ENCODE assay signal across 1 cellular context in the genomic region with DNA sequence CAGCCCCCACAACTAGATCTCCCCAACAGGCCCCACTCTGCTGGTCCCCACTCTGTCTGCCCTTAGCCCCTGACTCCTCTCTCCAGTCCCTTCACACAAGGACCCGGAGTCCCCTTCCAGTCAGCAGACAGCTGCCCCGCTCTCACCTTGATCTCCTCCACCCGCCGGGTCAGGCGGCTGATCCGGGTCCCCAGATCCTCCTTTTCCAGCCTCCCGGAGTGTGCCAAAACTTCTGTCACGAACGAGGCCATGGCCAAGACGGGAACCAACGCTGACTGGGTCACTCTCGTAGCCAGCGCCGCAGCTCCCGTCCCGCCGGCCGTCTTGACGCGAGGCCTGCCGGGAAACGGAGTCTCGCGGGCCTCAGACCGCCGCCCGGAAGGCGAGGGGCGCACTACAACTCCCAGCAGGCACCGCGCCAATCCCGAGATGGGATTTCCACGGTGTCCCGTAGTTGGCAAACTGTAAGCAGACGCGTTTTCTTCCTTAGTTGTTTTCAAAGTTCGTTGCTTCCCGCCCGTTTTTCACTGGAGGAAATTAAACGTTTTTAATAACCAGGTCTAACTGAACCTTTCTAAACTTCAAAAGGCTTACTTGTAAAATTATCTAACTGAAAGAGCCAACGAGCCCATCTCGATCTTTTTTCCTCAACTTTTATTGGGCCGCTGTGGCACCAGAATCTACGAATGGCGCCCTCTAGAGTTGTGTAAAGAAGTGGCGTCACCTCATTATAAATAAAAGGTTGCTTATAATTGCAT.
TF ChIP-seq lines count a peak whose summit lies in the region.

A gene with protein sequence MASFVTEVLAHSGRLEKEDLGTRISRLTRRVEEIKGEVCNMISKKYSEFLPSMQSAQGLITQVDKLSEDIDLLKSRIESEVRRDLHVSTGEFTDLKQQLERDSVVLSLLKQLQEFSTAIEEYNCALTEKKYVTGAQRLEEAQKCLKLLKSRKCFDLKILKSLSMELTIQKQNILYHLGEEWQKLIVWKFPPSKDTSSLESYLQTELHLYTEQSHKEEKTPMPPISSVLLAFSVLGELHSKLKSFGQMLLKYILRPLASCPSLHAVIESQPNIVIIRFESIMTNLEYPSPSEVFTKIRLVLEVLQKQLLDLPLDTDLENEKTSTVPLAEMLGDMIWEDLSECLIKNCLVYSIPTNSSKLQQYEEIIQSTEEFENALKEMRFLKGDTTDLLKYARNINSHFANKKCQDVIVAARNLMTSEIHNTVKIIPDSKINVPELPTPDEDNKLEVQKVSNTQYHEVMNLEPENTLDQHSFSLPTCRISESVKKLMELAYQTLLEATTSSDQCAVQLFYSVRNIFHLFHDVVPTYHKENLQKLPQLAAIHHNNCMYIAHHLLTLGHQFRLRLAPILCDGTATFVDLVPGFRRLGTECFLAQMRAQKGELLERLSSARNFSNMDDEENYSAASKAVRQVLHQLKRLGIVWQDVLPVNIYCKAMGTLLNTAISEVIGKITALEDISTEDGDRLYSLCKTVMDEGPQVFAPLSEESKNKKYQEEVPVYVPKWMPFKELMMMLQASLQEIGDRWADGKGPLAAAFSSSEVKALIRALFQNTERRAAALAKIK (minus strand): TSS at position 277 of the 758 bp plus-strand sequence. CDS start 26 bp downstream, at position 251.

TF ChIP-seq in K562, 482 proteins besides CTCF, POLR2A, EP300 and RAD21 (continued from another document and continues in another):
- TF ChIP-seq, protein P1, sequence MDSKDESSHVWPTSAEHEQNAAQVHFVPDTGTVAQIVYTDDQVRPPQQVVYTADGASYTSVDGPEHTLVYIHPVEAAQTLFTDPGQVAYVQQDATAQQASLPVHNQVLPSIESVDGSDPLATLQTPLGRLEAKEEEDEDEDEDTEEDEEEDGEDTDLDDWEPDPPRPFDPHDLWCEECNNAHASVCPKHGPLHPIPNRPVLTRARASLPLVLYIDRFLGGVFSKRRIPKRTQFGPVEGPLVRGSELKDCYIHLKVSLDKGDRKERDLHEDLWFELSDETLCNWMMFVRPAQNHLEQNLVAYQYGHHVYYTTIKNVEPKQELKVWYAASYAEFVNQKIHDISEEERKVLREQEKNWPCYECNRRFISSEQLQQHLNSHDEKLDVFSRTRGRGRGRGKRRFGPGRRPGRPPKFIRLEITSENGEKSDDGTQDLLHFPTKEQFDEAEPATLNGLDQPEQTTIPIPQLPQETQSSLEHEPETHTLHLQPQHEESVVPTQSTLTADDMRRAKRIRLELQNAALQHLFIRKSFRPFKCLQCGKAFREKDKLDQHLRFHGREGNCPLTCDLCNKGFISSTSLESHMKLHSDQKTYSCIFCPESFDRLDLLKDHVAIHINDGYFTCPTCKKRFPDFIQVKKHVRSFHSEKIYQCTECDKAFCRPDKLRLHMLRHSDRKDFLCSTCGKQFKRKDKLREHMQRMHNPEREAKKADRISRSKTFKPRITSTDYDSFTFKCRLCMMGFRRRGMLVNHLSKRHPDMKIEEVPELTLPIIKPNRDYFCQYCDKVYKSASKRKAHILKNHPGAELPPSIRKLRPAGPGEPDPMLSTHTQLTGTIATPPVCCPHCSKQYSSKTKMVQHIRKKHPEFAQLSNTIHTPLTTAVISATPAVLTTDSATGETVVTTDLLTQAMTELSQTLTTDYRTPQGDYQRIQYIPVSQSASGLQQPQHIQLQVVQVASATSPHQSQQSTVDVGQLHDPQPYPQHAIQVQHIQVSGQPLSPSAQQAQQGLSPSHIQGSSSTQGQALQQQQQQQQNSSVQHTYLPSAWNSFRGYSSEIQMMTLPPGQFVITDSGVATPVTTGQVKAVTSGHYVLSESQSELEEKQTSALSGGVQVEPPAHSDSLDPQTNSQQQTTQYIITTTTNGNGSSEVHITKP (IDR thresholded peaks at IDR 0.05; ENCODE audit: partially characterized antibody): peak; percentile 53
- peak; percentile 66 for TF ChIP-seq MYBL2 (IDR thresholded peaks at IDR 0.05; ENCODE audit: low read depth)
- no peak for TF ChIP-seq MYBL2 (CRISPR knock-in tag; IDR thresholded peaks at IDR 0.05; ENCODE audit: borderline replicate concordance)
- no peak for TF ChIP-seq ATF1 (CRISPR knock-in tag; IDR thresholded peaks at IDR 0.05)
- TF ChIP-seq ATF1 (tag; IDR thresholded peaks at IDR 0.05): peak; percentile 91
- TF ChIP-seq ZNF76 (CRISPR knock-in tag; IDR thresholded peaks at IDR 0.05; ENCODE audit: borderline replicate concordance): no peak
- peak; percentile 29; the same call in 1 of the 2 replicates for TF ChIP-seq TAF7 (tag; IDR thresholded peaks at IDR 0.05)
- TF ChIP-seq SAP30 (IDR thresholded peaks at IDR 0.05; ENCODE audit: borderline replicate concordance, insufficient read depth, low read depth, low read length, poor library complexity, severe bottlenecking): peak; percentile 67
- no peak for TF ChIP-seq SMAD2 (IDR thresholded peaks at IDR 0.05; ENCODE audit: low read depth, low read length)
- TF ChIP-seq COPS2 (conservative IDR thresholded peaks at IDR 0.05): no peak
- TF ChIP-seq, protein P2, sequence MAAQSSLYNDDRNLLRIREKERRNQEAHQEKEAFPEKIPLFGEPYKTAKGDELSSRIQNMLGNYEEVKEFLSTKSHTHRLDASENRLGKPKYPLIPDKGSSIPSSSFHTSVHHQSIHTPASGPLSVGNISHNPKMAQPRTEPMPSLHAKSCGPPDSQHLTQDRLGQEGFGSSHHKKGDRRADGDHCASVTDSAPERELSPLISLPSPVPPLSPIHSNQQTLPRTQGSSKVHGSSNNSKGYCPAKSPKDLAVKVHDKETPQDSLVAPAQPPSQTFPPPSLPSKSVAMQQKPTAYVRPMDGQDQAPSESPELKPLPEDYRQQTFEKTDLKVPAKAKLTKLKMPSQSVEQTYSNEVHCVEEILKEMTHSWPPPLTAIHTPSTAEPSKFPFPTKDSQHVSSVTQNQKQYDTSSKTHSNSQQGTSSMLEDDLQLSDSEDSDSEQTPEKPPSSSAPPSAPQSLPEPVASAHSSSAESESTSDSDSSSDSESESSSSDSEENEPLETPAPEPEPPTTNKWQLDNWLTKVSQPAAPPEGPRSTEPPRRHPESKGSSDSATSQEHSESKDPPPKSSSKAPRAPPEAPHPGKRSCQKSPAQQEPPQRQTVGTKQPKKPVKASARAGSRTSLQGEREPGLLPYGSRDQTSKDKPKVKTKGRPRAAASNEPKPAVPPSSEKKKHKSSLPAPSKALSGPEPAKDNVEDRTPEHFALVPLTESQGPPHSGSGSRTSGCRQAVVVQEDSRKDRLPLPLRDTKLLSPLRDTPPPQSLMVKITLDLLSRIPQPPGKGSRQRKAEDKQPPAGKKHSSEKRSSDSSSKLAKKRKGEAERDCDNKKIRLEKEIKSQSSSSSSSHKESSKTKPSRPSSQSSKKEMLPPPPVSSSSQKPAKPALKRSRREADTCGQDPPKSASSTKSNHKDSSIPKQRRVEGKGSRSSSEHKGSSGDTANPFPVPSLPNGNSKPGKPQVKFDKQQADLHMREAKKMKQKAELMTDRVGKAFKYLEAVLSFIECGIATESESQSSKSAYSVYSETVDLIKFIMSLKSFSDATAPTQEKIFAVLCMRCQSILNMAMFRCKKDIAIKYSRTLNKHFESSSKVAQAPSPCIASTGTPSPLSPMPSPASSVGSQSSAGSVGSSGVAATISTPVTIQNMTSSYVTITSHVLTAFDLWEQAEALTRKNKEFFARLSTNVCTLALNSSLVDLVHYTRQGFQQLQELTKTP (IDR thresholded peaks at IDR 0.05; ENCODE audit: low read depth in 1 of 2, partially characterized antibody in 2 of 2): peak; percentile 18 to 96
- peak; percentile 93 for TF ChIP-seq POU5F1 (IDR thresholded peaks at IDR 0.05; ENCODE audit: borderline replicate concordance, low read depth, low read length, partially characterized antibody)
- TF ChIP-seq, protein P3, sequence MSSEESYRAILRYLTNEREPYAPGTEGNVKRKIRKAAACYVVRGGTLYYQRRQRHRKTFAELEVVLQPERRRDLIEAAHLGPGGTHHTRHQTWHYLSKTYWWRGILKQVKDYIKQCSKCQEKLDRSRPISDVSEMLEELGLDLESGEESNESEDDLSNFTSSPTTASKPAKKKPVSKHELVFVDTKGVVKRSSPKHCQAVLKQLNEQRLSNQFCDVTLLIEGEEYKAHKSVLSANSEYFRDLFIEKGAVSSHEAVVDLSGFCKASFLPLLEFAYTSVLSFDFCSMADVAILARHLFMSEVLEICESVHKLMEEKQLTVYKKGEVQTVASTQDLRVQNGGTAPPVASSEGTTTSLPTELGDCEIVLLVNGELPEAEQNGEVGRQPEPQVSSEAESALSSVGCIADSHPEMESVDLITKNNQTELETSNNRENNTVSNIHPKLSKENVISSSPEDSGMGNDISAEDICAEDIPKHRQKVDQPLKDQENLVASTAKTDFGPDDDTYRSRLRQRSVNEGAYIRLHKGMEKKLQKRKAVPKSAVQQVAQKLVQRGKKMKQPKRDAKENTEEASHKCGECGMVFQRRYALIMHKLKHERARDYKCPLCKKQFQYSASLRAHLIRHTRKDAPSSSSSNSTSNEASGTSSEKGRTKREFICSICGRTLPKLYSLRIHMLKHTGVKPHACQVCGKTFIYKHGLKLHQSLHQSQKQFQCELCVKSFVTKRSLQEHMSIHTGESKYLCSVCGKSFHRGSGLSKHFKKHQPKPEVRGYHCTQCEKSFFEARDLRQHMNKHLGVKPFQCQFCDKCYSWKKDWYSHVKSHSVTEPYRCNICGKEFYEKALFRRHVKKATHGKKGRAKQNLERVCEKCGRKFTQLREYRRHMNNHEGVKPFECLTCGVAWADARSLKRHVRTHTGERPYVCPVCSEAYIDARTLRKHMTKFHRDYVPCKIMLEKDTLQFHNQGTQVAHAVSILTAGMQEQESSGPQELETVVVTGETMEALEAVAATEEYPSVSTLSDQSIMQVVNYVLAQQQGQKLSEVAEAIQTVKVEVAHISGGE (CRISPR knock-in tag; IDR thresholded peaks at IDR 0.05): peak in 1 of 3 experiments; percentile 80; a peak in 2 of 6 replicates
- TF ChIP-seq SNIP1 (IDR thresholded peaks at IDR 0.05; ENCODE audit: low read depth): no peak
- TF ChIP-seq, protein P4, sequence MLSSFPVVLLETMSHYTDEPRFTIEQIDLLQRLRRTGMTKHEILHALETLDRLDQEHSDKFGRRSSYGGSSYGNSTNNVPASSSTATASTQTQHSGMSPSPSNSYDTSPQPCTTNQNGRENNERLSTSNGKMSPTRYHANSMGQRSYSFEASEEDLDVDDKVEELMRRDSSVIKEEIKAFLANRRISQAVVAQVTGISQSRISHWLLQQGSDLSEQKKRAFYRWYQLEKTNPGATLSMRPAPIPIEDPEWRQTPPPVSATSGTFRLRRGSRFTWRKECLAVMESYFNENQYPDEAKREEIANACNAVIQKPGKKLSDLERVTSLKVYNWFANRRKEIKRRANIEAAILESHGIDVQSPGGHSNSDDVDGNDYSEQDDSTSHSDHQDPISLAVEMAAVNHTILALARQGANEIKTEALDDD (IDR thresholded peaks at IDR 0.05): no peak
- TF ChIP-seq, protein P5, sequence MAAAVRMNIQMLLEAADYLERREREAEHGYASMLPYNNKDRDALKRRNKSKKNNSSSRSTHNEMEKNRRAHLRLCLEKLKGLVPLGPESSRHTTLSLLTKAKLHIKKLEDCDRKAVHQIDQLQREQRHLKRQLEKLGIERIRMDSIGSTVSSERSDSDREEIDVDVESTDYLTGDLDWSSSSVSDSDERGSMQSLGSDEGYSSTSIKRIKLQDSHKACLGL (CRISPR knock-in tag; IDR thresholded peaks at IDR 0.05; ENCODE audit: borderline replicate concordance, poor library complexity, severe bottlenecking): no peak
- peak; percentile 62; the same call in 1 of the 2 replicates for TF ChIP-seq ZFX (CRISPR knock-in tag; IDR thresholded peaks at IDR 0.05)
- TF ChIP-seq, protein P6, sequence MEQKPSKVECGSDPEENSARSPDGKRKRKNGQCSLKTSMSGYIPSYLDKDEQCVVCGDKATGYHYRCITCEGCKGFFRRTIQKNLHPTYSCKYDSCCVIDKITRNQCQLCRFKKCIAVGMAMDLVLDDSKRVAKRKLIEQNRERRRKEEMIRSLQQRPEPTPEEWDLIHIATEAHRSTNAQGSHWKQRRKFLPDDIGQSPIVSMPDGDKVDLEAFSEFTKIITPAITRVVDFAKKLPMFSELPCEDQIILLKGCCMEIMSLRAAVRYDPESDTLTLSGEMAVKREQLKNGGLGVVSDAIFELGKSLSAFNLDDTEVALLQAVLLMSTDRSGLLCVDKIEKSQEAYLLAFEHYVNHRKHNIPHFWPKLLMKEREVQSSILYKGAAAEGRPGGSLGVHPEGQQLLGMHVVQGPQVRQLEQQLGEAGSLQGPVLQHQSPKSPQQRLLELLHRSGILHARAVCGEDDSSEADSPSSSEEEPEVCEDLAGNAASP (IDR thresholded peaks at IDR 0.05): no peak
- 0 out of 2 replicates have a peak, but pooled peaks have one; percentile 67 for TF ChIP-seq GTF2E2 (tag; IDR thresholded peaks at IDR 0.05)
- TF ChIP-seq SIRT6 (IDR thresholded peaks at IDR 0.05; ENCODE audit: low read depth, low read length): no peak
- no peak for TF ChIP-seq HIVEP1 (CRISPR knock-in tag; IDR thresholded peaks at IDR 0.05)
- peak; percentile 88 for TF ChIP-seq ADNP (tag; IDR thresholded peaks at IDR 0.05)
- TF ChIP-seq CAMTA2 (CRISPR knock-in tag; conservative IDR thresholded peaks at IDR 0.05): no peak
- TF ChIP-seq MBD2 (IDR thresholded peaks at IDR 0.05; ENCODE audit: borderline replicate concordance, low read depth): peak; percentile 77
- TF ChIP-seq SUPT5H (IDR thresholded peaks at IDR 0.05): peak; percentile 87
- no peak for TF ChIP-seq NR3C1 (CRISPR knock-in tag; IDR thresholded peaks at IDR 0.05)
- TF ChIP-seq, protein P7, sequence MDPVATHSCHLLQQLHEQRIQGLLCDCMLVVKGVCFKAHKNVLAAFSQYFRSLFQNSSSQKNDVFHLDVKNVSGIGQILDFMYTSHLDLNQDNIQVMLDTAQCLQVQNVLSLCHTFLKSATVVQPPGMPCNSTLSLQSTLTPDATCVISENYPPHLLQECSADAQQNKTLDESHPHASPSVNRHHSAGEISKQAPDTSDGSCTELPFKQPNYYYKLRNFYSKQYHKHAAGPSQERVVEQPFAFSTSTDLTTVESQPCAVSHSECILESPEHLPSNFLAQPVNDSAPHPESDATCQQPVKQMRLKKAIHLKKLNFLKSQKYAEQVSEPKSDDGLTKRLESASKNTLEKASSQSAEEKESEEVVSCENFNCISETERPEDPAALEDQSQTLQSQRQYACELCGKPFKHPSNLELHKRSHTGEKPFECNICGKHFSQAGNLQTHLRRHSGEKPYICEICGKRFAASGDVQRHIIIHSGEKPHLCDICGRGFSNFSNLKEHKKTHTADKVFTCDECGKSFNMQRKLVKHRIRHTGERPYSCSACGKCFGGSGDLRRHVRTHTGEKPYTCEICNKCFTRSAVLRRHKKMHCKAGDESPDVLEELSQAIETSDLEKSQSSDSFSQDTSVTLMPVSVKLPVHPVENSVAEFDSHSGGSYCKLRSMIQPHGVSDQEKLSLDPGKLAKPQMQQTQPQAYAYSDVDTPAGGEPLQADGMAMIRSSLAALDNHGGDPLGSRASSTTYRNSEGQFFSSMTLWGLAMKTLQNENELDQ (CRISPR knock-in tag; IDR thresholded peaks at IDR 0.05; ENCODE audit: borderline replicate concordance): no peak
- TF ChIP-seq, protein P8, sequence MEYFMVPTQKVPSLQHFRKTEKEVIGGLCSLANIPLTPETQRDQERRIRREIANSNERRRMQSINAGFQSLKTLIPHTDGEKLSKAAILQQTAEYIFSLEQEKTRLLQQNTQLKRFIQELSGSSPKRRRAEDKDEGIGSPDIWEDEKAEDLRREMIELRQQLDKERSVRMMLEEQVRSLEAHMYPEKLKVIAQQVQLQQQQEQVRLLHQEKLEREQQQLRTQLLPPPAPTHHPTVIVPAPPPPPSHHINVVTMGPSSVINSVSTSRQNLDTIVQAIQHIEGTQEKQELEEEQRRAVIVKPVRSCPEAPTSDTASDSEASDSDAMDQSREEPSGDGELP (CRISPR knock-in tag; IDR thresholded peaks at IDR 0.05; ENCODE audit: borderline replicate concordance): peak; percentile 67; the same call in 1 of the 2 replicates
- peak; percentile 51; the same call in 1 of the 2 replicates for TF ChIP-seq MYC (IDR thresholded peaks at IDR 0.05; ENCODE audit: low read depth, low read length)
- TF ChIP-seq MYC (CRISPR knock-in tag; IDR thresholded peaks at IDR 0.05; ENCODE audit: borderline replicate concordance, low read depth): no peak
- 0 out of 2 replicates have a peak, but pooled peaks have one; percentile 37 for TF ChIP-seq HDAC2 (IDR thresholded peaks at IDR 0.05)
- TF ChIP-seq NFXL1 (CRISPR knock-in tag; IDR thresholded peaks at IDR 0.05): no peak
- TF ChIP-seq RBM39 (optimal IDR thresholded peaks at IDR 0.05; ENCODE audit: low read depth, low read length): no peak
- peak; percentile 99 for TF ChIP-seq ZNF143 (CRISPR knock-in tag; IDR thresholded peaks at IDR 0.05)
- TF ChIP-seq U2AF2 (optimal IDR thresholded peaks at IDR 0.05; ENCODE audit: low read depth, low read length): no peak
